ENCODE assay signal across 23 cellular contexts in genomic region chr14:33940561-33941011, GRCh38. TPM values are rescaled to one million over a fixed set of nuclear protein-coding genes. Genes with fewer than 3 reads are reported as not detected.
DNase-seq lines count a peak whose midpoint lies in the region; ATAC-seq and TF ChIP-seq lines count a peak whose summit lies in the region.
"Had no signal": no experiment of that assay in that cellular context is flagged by ENCODE, and none has a peak within 500 bp of the region (broad histone marks: within the 10 kb centered on the region; RNA-seq: fewer than 3 reads in every experiment).

No MANE protein-coding gene starts in this region.

- peaks cover 37% of the 10 kb centered on the region for H3K36me3 Mint-ChIP-seq in brain
- no peaks in the 10 kb centered on the region for H3K36me3 Mint-ChIP-seq in effector memory CD8-positive, alpha-beta T cell (ENCODE audit: insufficient read depth)
- H3K36me3 Mint-ChIP-seq in type B pancreatic cell = no peaks in the 10 kb centered on the region

- ATAC-seq in heart left ventricle (peak in 1 of 4 donors; percentile 25), Right ventricle myocardium superior (ENCODE audit: poor library complexity) (no peak), HG03139 (IDR thresholded peaks at IDR 0.05; ENCODE audit: unreplicated experiment) (no peak)
- ATAC-seq in effector memory CD8-positive, alpha-beta T cell (replicated peaks) = no peak
- ATAC-seq: naive thymus-derived CD4-positive, alpha-beta T cell had no signal

- TF ChIP-seq POLR2A in heart left ventricle (IDR thresholded peaks at IDR 0.05) (no peak), testis (IDR thresholded peaks at IDR 0.05) (no peak)

- H3K9me3 ChIP-seq in heart left ventricle (no peaks in the 10 kb centered on the region), testis (no peaks in the 10 kb centered on the region)
- H3K9me3 ChIP-seq: ovary, right lobe of liver, transverse colon had no signal

- intact Hi-C loops in heart left ventricle (cut with DNase I) (loop anchor here in 4 of 10 donors (10.0 kb wide), 3 partner anchors 114 to 284 kb away; no protein-coding TSS in a partner anchor), Right ventricle myocardium superior (cut with DNase I) (loop anchor here (10.0 kb wide), 2 partner anchors 96 to 114 kb away; no protein-coding TSS in a partner anchor), testis (cut with DNase I; ENCODE audit: low total_unique reads) (no loop called here)

- no peaks in the 10 kb centered on the region for H3K36me3 ChIP-seq in heart left ventricle
- H3K36me3 ChIP-seq in testis (ENCODE audit: low read depth, missing control alignments) = no peaks in the 10 kb centered on the region
- H3K36me3 ChIP-seq: ovary, right lobe of liver, transverse colon had no signal

- H3K27me3 Mint-ChIP-seq in brain (no peaks in the 10 kb centered on the region), type B pancreatic cell (peaks cover 2% of the 10 kb centered on the region)
- no peaks in the 10 kb centered on the region for H3K27me3 Mint-ChIP-seq in effector memory CD8-positive, alpha-beta T cell
- H3K27me3 Mint-ChIP-seq: stimulated activated naive CD8-positive, alpha-beta T cell treated with anti-CD3 and anti-CD28 coated beads, Interleukin-15, Interleukin-2, amounts not matched to agents 100 ng/mL and 50 ng/mL, for 24 hours had no signal

- no peaks in the 10 kb centered on the region for H3K27me3 ChIP-seq in heart left ventricle
- H3K27me3 ChIP-seq in testis = no peaks in the 10 kb centered on the region
- H3K27me3 ChIP-seq: ovary, right lobe of liver, transverse colon had no signal

- 27 to 40% (median 30%) methylated on average over 5 of the region's 5 CpGs for WGBS in heart left ventricle, 4 donors
- 58 to 64% methylated on average over 5 of the region's 5 CpGs for WGBS in testis, 2 donors

- peak overlapping the region; percentile 44 to 90 (median 59) for H3K27ac Mint-ChIP-seq in brain
- no peak overlapping the region for H3K27ac Mint-ChIP-seq in effector memory CD8-positive, alpha-beta T cell
- H3K27ac Mint-ChIP-seq in type B pancreatic cell = no peak overlapping the region
- H3K27ac Mint-ChIP-seq: activated B cell treated with CpG ODN at 0.5 μM for 24 hours; naive thymus-derived CD4-positive, alpha-beta T cell; stimulated activated naive CD8-positive, alpha-beta T cell treated with anti-CD3 and anti-CD28 coated beads, Interleukin-15, Interleukin-2, amounts not matched to agents 100 ng/mL and 50 ng/mL, for 24 hours had no signal

- H3K4me3 Mint-ChIP-seq in brain (peak overlapping the region; percentile 28 to 61 (median 45)), type B pancreatic cell (no peak overlapping the region)
- no peak overlapping the region for H3K4me3 Mint-ChIP-seq in effector memory CD8-positive, alpha-beta T cell
- H3K4me3 Mint-ChIP-seq: activated B cell treated with CpG ODN at 0.5 μM for 24 hours; naive thymus-derived CD4-positive, alpha-beta T cell; stimulated activated naive CD8-positive, alpha-beta T cell treated with anti-CD3 and anti-CD28 coated beads, Interleukin-15, Interleukin-2, amounts not matched to agents 100 ng/mL and 50 ng/mL, for 24 hours had no signal

- H3K4me1 ChIP-seq in heart left ventricle (peaks cover 0 to 94% (median 47%) of the 10 kb centered on the region in 12 donors), testis (peaks cover 3% of the 10 kb centered on the region)
- H3K4me1 ChIP-seq: right lobe of liver had no signal

- H3K9me3 Mint-ChIP-seq in brain (peaks cover 0 to 7% (median 0%) of the 10 kb centered on the region in 5 experiments), type B pancreatic cell (no peaks in the 10 kb centered on the region)
- H3K9me3 Mint-ChIP-seq in effector memory CD8-positive, alpha-beta T cell = no peaks in the 10 kb centered on the region
- H3K9me3 Mint-ChIP-seq: activated B cell treated with CpG ODN at 0.5 μM for 24 hours; stimulated activated naive CD8-positive, alpha-beta T cell treated with anti-CD3 and anti-CD28 coated beads, Interleukin-15, Interleukin-2, amounts not matched to agents 100 ng/mL and 50 ng/mL, for 24 hours had no signal

- H3K27ac ChIP-seq in heart left ventricle (peak overlapping the region in 11 of 12 donors; percentile 5 to 86 (median 47)), testis (no peak overlapping the region)
- H3K27ac ChIP-seq: GM23248, KMS-11, ovary, right lobe of liver had no signal

- no peak for DNase-seq in heart left ventricle
- no peak for DNase-seq in Right ventricle myocardium superior
- peak; percentile 53 for DNase-seq in midbrain (lab: John Stamatoyannopoulos, UW)
- DNase-seq in testis = peak; percentile 62
- no peak for DNase-seq in effector memory CD8-positive, alpha-beta T cell
- no peak for DNase-seq in type B pancreatic cell (ENCODE audit: extremely low spot score, unreplicated experiment)
- DNase-seq: activated B cell treated with CpG ODN at 0.5 μM for 24 hours; activated CD8-positive, alpha-beta memory T cell treated with anti-CD3 and anti-CD28 coated beads, Interleukin-2, amount 50 U/mL, for 4 hours; activated naive CD4-positive, alpha-beta T cell treated with anti-CD3 and anti-CD28 coated beads, Interleukin-2, amount 50 U/mL, for 16 hours; AML-193; DMS53; GM23248; naive thymus-derived CD4-positive, alpha-beta T cell; NCI-H2171; NCI-H526; ovary; right lobe of liver; stimulated activated CD4-positive, alpha-beta T cell treated with anti-CD3 and anti-CD28 coated beads, Interleukin-15, amount 100 ng/mL, for 24 hours; transverse colon had no signal

- H3K4me1 Mint-ChIP-seq in brain (peaks cover 96% of the 10 kb centered on the region), type B pancreatic cell (ENCODE audit: unreplicated experiment) (peaks cover 51% of the 10 kb centered on the region)
- no peaks in the 10 kb centered on the region for H3K4me1 Mint-ChIP-seq in effector memory CD8-positive, alpha-beta T cell (ENCODE audit: low read depth in 2 of 2)
- H3K4me1 Mint-ChIP-seq: activated B cell treated with CpG ODN at 0.5 μM for 24 hours had no signal

- TF ChIP-seq CTCF in heart left ventricle (IDR thresholded peaks at IDR 0.05) (no peak), brain (conservative IDR thresholded peaks at IDR 0.05) (no peak), testis (IDR thresholded peaks at IDR 0.05) (no peak), type B pancreatic cell (conservative IDR thresholded peaks at IDR 0.05) (no peak)

- H3K4me3 ChIP-seq in heart left ventricle = no peak overlapping the region
- H3K4me3 ChIP-seq in testis = no peak overlapping the region
- H3K4me3 ChIP-seq: GM23248, ovary, right lobe of liver, transverse colon had no signal

RNA-seq across cellular contexts. Expression of gene EGLN3, which starts 10.3 kb away (rescaled TPM):
- total RNA-seq in heart left ventricle (100 to 1,000 TPM in 6 of 9 donors, 10 to 100 TPM in 3; 46.5 to 221 (median 138) TPM), Right ventricle myocardium superior (111 TPM), testis (1 to 10 TPM; 2.9 to 3.0 TPM), type B pancreatic cell (ENCODE audit: low replicate concordance) (13.2 and 13.6 TPM in 2 replicates)
- polyA plus RNA-seq in heart left ventricle (100 to 1,000 TPM in 1 of 2 donors, 10 to 100 TPM in 1; 69.8 to 308 TPM), brain (ENCODE audit: insufficient read depth, low read depth, low replicate concordance) (23.4 TPM), testis (ENCODE audit: insufficient read depth, low read depth, low replicate concordance) (3.4 TPM)

Comparison
In these comparisons a context has a peak if more than half of its experiments do, and no peak if none do; other contexts are left out.
1. DNase-seq: peak in midbrain (single experiment) and testis (single experiment); none in heart left ventricle (0 of 5), Right ventricle myocardium superior (single experiment), effector memory CD8-positive, alpha-beta T cell (0 of 3) and type B pancreatic cell (single experiment).
2. H3K27ac ChIP-seq: peak in heart left ventricle (11 of 12); none in testis (0 of 2).
3. H3K27ac Mint-ChIP-seq: peak in brain (5 of 5); none in effector memory CD8-positive, alpha-beta T cell (0 of 2) and type B pancreatic cell (single experiment).
4. H3K4me3 Mint-ChIP-seq: peak in brain (5 of 5); none in effector memory CD8-positive, alpha-beta T cell (0 of 2) and type B pancreatic cell (single experiment).